ENCODE assay signal across 1 cellular context in genomic region chr12:27554003-27554402, GRCh38.
TF ChIP-seq lines count a peak whose summit lies in the region.

No MANE protein-coding gene starts in this region.

TF ChIP-seq in WTC11, 78 proteins besides CTCF, POLR2A, EP300 and RAD21 (continued from another document):
- TF ChIP-seq MAX (CRISPR knock-in tag; IDR thresholded peaks at IDR 0.05), result no peak
- no peak for TF ChIP-seq FOXP4 (CRISPR knock-in tag; IDR thresholded peaks at IDR 0.05)
- no peak for TF ChIP-seq ZNF219 (CRISPR knock-in tag; IDR thresholded peaks at IDR 0.05; ENCODE audit: borderline replicate concordance)
- no peak for TF ChIP-seq JUN (CRISPR knock-in tag; IDR thresholded peaks at IDR 0.05)
- no peak for TF ChIP-seq RORB (CRISPR knock-in tag; IDR thresholded peaks at IDR 0.05)
- no peak for TF ChIP-seq USF1 (CRISPR knock-in tag; IDR thresholded peaks at IDR 0.05)
- TF ChIP-seq ZNF671 (CRISPR knock-in tag; IDR thresholded peaks at IDR 0.05), result no peak
- TF ChIP-seq GABPB1 (CRISPR knock-in tag; IDR thresholded peaks at IDR 0.05), result no peak
- no peak for TF ChIP-seq ZNF396 (CRISPR knock-in tag; IDR thresholded peaks at IDR 0.05; ENCODE audit: borderline replicate concordance)
- TF ChIP-seq ZNF138 (CRISPR knock-in tag; conservative IDR thresholded peaks at IDR 0.05), result no peak
